ENCODE assay signal across 20 cellular contexts in the genomic region with DNA sequence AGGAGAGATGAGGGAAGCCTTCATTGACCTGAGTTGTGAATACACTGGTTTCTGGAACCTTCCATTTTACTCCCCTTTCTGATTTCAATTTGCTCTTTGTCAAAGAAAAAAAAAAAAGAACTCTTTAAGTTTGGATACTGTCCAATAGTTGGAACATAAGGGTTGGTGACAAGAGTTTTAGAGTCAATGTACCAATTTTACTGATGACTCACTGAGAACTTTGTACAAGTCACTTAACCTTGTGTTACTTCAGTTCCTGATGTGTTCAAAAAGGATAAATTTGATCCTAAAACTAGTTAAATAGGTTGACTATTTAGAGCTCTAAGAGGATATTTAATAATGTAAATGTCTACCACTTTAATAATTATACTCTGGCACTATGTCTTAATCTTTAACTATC. TPM values are rescaled to one million over a fixed set of nuclear protein-coding genes. Genes with fewer than 3 reads are reported as not detected.
DNase-seq lines count a peak whose midpoint lies in the region; TF ChIP-seq lines count a peak whose summit lies in the region.
"Had no signal": no experiment of that assay in that cellular context is flagged by ENCODE, and none has a peak within 500 bp of the region (broad histone marks: within the 10 kb centered on the region; RNA-seq: fewer than 3 reads in every experiment).

No MANE protein-coding gene starts in this region.

- H3K4ac ChIP-seq in mesendoderm (ENCODE audit: low read depth, low read length): no peak overlapping the region

- no peaks in the 10 kb centered on the region for H3K79me2 ChIP-seq in mesendoderm (ENCODE audit: control insufficient read depth, insufficient read depth, low read length)

- no peak overlapping the region for H3K4me2 ChIP-seq in mesendoderm (ENCODE audit: low read length)
- H3K4me2 ChIP-seq: BLaER1 had no signal

- no peak overlapping the region for H3K18ac ChIP-seq in mesendoderm (ENCODE audit: low read length)

- H2BK5ac ChIP-seq in mesendoderm (ENCODE audit: low read length): no peak overlapping the region

- no peaks in the 10 kb centered on the region for H3K27me3 ChIP-seq in mesendoderm (ENCODE audit: insufficient read depth, low read length, poor library complexity)
- no peaks in the 10 kb centered on the region for H3K27me3 ChIP-seq in tibial nerve
- H3K27me3 ChIP-seq: BLaER1, MG63 had no signal

- no peak overlapping the region for H4K8ac ChIP-seq in mesendoderm (ENCODE audit: low read depth, low read length)

- H3K23ac ChIP-seq in mesendoderm (ENCODE audit: low read length): no peak overlapping the region

- no peak overlapping the region for H3K9ac ChIP-seq in mesendoderm (ENCODE audit: low read length)
- H3K9ac ChIP-seq: BLaER1 had no signal

- H4K5ac ChIP-seq in mesendoderm (ENCODE audit: low read length): no peak overlapping the region

- H3K27ac ChIP-seq in mesendoderm (ENCODE audit: low read depth, low read length) (no peak overlapping the region), tibial nerve (no peak overlapping the region)
- H3K27ac ChIP-seq: BLaER1 had no signal

- DNase-seq in NOMO-1 treated with DMSO at 0.1 percent for 48 hours (lab: John Stamatoyannopoulos, UW; ENCODE audit: unreplicated experiment) (peak; percentile 23), NOMO-1 treated with dmso at 0.1 percent for 144 hours (lab: John Stamatoyannopoulos, UW; ENCODE audit: unreplicated experiment) (no peak), LHCN-M2 (ENCODE audit: low read depth) (peak; percentile 64), choroid plexus epithelial cell (ENCODE audit: low read depth) (peak; percentile 17), mesendoderm (no peak), medulla oblongata (ENCODE audit: extremely low spot score) (no peak), 8988T (no peak), tibial nerve (ENCODE audit: low spot score in 2 of 2) (no peak)
- DNase-seq: CD4-positive, alpha-beta memory T cell; DMS153; HFFc6; KBM-7; MG63; NCI-H1105; NCI-H1694; NCI-H2107; NCI-H2227 treated with DMSO at 0.1 percent for 48 hours; NCI-H524; NCI-H82 had no signal

- peak overlapping the region; percentile 85 for H2BK15ac ChIP-seq in mesendoderm (replicated peaks; ENCODE audit: low read depth)

- H2AK5ac ChIP-seq in mesendoderm (ENCODE audit: low read length): no peak overlapping the region

- TF ChIP-seq POLR2A in tibial nerve (IDR thresholded peaks at IDR 0.05): no peak

- TF ChIP-seq CTCF in choroid plexus epithelial cell (conservative IDR thresholded peaks at IDR 0.05; ENCODE audit: low read depth, low read length) (no peak), tibial nerve (IDR thresholded peaks at IDR 0.05) (no peak)

- TF ChIP-seq EP300 in tibial nerve (IDR thresholded peaks at IDR 0.05): no peak

- H3K9me3 ChIP-seq in tibial nerve: peaks cover 0 to 4% (median 0%) of the 10 kb centered on the region in 4 donors
- H3K9me3 ChIP-seq: MG63 had no signal

- no peak overlapping the region for H3K56ac ChIP-seq in mesendoderm (ENCODE audit: low read length)

- H3K4me3 ChIP-seq in choroid plexus epithelial cell (ENCODE audit: low read depth, low read length) (no peak overlapping the region), mesendoderm (ENCODE audit: low read length) (no peak overlapping the region), tibial nerve (no peak overlapping the region)
- H3K4me3 ChIP-seq: BLaER1, MG63 had no signal

- H3K79me1 ChIP-seq in mesendoderm (ENCODE audit: low read length): no peaks in the 10 kb centered on the region

- H3K4me1 ChIP-seq in mesendoderm (ENCODE audit: control insufficient read depth, low read depth, low read length) (no peaks in the 10 kb centered on the region), tibial nerve (peaks cover 0 to 17% (median 0%) of the 10 kb centered on the region in 4 donors)

- H3K36me3 ChIP-seq in mesendoderm (ENCODE audit: control insufficient read depth, insufficient read depth, low read length): no peaks in the 10 kb centered on the region
- no peaks in the 10 kb centered on the region for H3K36me3 ChIP-seq in tibial nerve
- H3K36me3 ChIP-seq: BLaER1, MG63 had no signal

- no peak overlapping the region for H2BK120ac ChIP-seq in mesendoderm (ENCODE audit: low read depth, low read length)

RNA-seq across cellular contexts. Expression of gene CDK14, which starts 4.1 kb away (rescaled TPM):
- total RNA-seq in LHCN-M2 (2014; rRNA removed) (23.4 and 23.6 TPM in 2 replicates), tibial nerve (10 to 100 TPM; 22.2 to 36.3 (median 28.6) TPM)
- polyA plus RNA-seq in LHCN-M2 (2012): 8.0 TPM
- 16.3 TPM for polyA plus RNA-seq in mesendoderm (2013, experiment 1 of 2)
- 18.7 TPM for polyA plus RNA-seq in mesendoderm (2013, experiment 2 of 2)

Comparison
In these comparisons a context has a peak if more than half of its experiments do, and no peak if none do; other contexts are left out.
1. DNase-seq: peak in NOMO-1 treated with DMSO at 0.1 percent for 48 hours (single experiment), LHCN-M2 (single experiment) and choroid plexus epithelial cell (single experiment); none in NOMO-1 treated with dmso at 0.1 percent for 144 hours (single experiment), mesendoderm (single experiment), medulla oblongata (single experiment), 8988T (single experiment) and tibial nerve (0 of 2).